Comparison of ENCODE assay signal across 8 cellular contexts in genomic region chr10:79260803-79261740, GRCh38.
DNase-seq lines count a peak whose midpoint lies in the region; ATAC-seq and TF ChIP-seq lines count a peak whose summit lies in the region.

No MANE protein-coding gene starts in this region.

- peaks cover 37% of the 10 kb centered on the region for H3K4me1 ChIP-seq in parathyroid adenoma

- peak overlapping the region; percentile 38 for H2AFZ ChIP-seq in parathyroid adenoma

- H3K27ac ChIP-seq in parathyroid adenoma: peak overlapping the region; percentile 73

- no peak overlapping the region for H3K4me3 ChIP-seq in parathyroid adenoma (ENCODE audit: low read depth, low read length)

- H3K27me3 Mint-ChIP-seq in glutamatergic neuron (ENCODE audit: unreplicated experiment): peaks cover 55% of the 10 kb centered on the region

- peak overlapping the region; percentile 98 for H3K27ac Mint-ChIP-seq in glutamatergic neuron (ENCODE audit: unreplicated experiment)

- H3K9ac ChIP-seq in parathyroid adenoma: no peak overlapping the region

- no peaks in the 10 kb centered on the region for H3K36me3 ChIP-seq in parathyroid adenoma (ENCODE audit: control insufficient read depth, insufficient read depth, low read length)

- H3K27me3 ChIP-seq in parathyroid adenoma (ENCODE audit: control insufficient read depth, insufficient read depth, low read length): no peaks in the 10 kb centered on the region

- TF ChIP-seq CTCF in glutamatergic neuron (IDR thresholded peaks at IDR 0.05; ENCODE audit: partially characterized antibody, unreplicated experiment) (no peak), parathyroid adenoma (IDR thresholded peaks at IDR 0.05) (no peak)

- no peaks in the 10 kb centered on the region for H3K9me3 ChIP-seq in parathyroid adenoma (ENCODE audit: control insufficient read depth, low read length)

- no peaks in the 10 kb centered on the region for H3K36me3 Mint-ChIP-seq in glutamatergic neuron (ENCODE audit: unreplicated experiment)

- H3K79me2 ChIP-seq in parathyroid adenoma: peaks cover 63% of the 10 kb centered on the region

- DNase-seq in EH (ENCODE audit: low read depth): peak; percentile 45
- peak; percentile 90 for DNase-seq in NCI-H69 (lab: John Stamatoyannopoulos, UW)
- peak; percentile 86 for DNase-seq in glutamatergic neuron
- DNase-seq in NK-92 (lab: John Stamatoyannopoulos, UW; ENCODE audit: unreplicated experiment): no peak

- H3K9me3 Mint-ChIP-seq in glutamatergic neuron (ENCODE audit: unreplicated experiment): peaks cover 50% of the 10 kb centered on the region

- H3K4me2 ChIP-seq in parathyroid adenoma (ENCODE audit: low read length): peak overlapping the region; percentile 19

- H3K4me1 Mint-ChIP-seq in glutamatergic neuron (ENCODE audit: low read depth, unreplicated experiment): peaks cover 74% of the 10 kb centered on the region

- H3K4me3 Mint-ChIP-seq in glutamatergic neuron (ENCODE audit: unreplicated experiment): peak overlapping the region; percentile 33

- ATAC-seq in GM21390 (IDR thresholded peaks at IDR 0.05; ENCODE audit: unreplicated experiment) (no peak), HG03039 (IDR thresholded peaks at IDR 0.05; ENCODE audit: unreplicated experiment) (no peak), HG02642 (IDR thresholded peaks at IDR 0.05; ENCODE audit: poor library complexity, unreplicated experiment) (no peak)
